ENCODE assay signal across 9 cellular contexts in genomic region chr11:102361100-102362021, GRCh38. TPM values are rescaled to one million over a fixed set of nuclear protein-coding genes. Genes with fewer than 3 reads are reported as not detected.
A peak's percentile ranks its signal among the peaks of the same experiment; 100 is the strongest.
DNase-seq lines count a peak whose midpoint lies in the region; ATAC-seq and TF ChIP-seq lines count a peak whose summit lies in the region.
"Had no signal": no experiment of that assay in that cellular context is flagged by ENCODE, and none has a peak within 500 bp of the region (broad histone marks: within the 10 kb centered on the region; RNA-seq: fewer than 3 reads in every experiment).

No MANE protein-coding gene starts in this region.

- no peak overlapping the region for H3K14ac ChIP-seq in H9 (ENCODE audit: insufficient read depth, low read length)

- H2BK20ac ChIP-seq in H9 (ENCODE audit: low read depth, low read length, poor library complexity, severe bottlenecking), result no peak overlapping the region

- H3K4me1 Mint-ChIP-seq in H9, result 0 out of 4 replicates have a peak, but pooled peaks cover 0 to 6% of the 10 kb centered on the region in 2 experiments

- H4K20me1 ChIP-seq in H9 (ENCODE audit: control insufficient read depth, insufficient read depth, insufficient read length) (no peaks in the 10 kb centered on the region), OCI-LY7 (ENCODE audit: insufficient read depth, low read length) (no peaks in the 10 kb centered on the region)

- no peak overlapping the region for H2BK12ac ChIP-seq in H9 (ENCODE audit: insufficient read length, low read depth, low read length)

- H3K36me3 ChIP-seq in OCI-LY7 (ENCODE audit: insufficient read depth, low read length), result peaks cover 79% of the 10 kb centered on the region
- H3K36me3 ChIP-seq in tibial artery, result peaks cover 58 to 71% (median 63%) of the 10 kb centered on the region in 3 donors

- H3K27ac Mint-ChIP-seq in H9, result peak overlapping the region in 2 of 3 experiments; percentile 27 to 48; a peak in 2 of 7 replicates

- TF ChIP-seq CTCF in H9 (conservative IDR thresholded peaks at IDR 0.05), result no peak
- TF ChIP-seq CTCF in OCI-LY7 (conservative IDR thresholded peaks at IDR 0.05; ENCODE audit: low read length), result no peak
- TF ChIP-seq CTCF in tibial artery (IDR thresholded peaks at IDR 0.05), result no peak

- no CpG with 5 or more reads among the region's 5 CpGs for WGBS in H9 (ENCODE audit: extremely low coverage, insufficient read length, low lambda C conversion rate)

- H3K9me3 Mint-ChIP-seq in H9, result no peaks in the 10 kb centered on the region; a peak in 1 of 5 replicates

- no peak overlapping the region for H2BK5ac ChIP-seq in H9 (ENCODE audit: insufficient read length, low read length)

- no peak overlapping the region for H2BK120ac ChIP-seq in H9 (ENCODE audit: low read depth, low read length, poor library complexity, severe bottlenecking)

- H3K9ac ChIP-seq in H9 (ENCODE audit: extremely low read depth, insufficient read length, low read length), result no peak overlapping the region

- intact Hi-C loops in OCI-LY7 (cut with micrococcal nuclease; ENCODE audit: unreplicated experiment) (no loop called here), left colon (cut with DNase I, micrococcal nuclease) (no loop called here), tibial artery (cut with DNase I; ENCODE audit: low total_unique reads) (no loop called here)

- no peaks in the 10 kb centered on the region for H3K9me2 ChIP-seq in OCI-LY7 (ENCODE audit: insufficient read depth, low read length)

- POLR2A ChIA-PET in OCI-LY7 (lab: Charles Lee), result interaction anchor here (0.7 to 3.7 kb wide), 4 partner anchors 10 to 88 kb away, joined by 3 to 17 read pairs (median 4); no protein-coding TSS in a partner anchor

- DNase-seq in H9 (no peak), OCI-LY7 (ENCODE audit: low spot score) (peak; percentile 62), germinal center (ENCODE audit: low spot score) (peak; percentile 33), HCEC 1CT (no peak), inferior parietal cortex (ENCODE audit: extremely low spot score) (no peak), left colon (no peak), tibial artery (no peak)
- DNase-seq: gastrocnemius medialis had no signal

- no peaks in the 10 kb centered on the region for H3K4me1 ChIP-seq in H9 (ENCODE audit: insufficient read depth, low read length)
- H3K4me1 ChIP-seq in OCI-LY7 (ENCODE audit: insufficient read depth, low read length, poor library complexity, severe bottlenecking), result peaks cover 16% of the 10 kb centered on the region
- peaks cover 0 to 5% (median under 1%) of the 10 kb centered on the region in 4 donors for H3K4me1 ChIP-seq in tibial artery
- H3K4me1 ChIP-seq: gastrocnemius medialis had no signal

- H3K79me1 ChIP-seq in H9 (ENCODE audit: insufficient read depth, low read depth, low read length, poor library complexity, severe bottlenecking), result no peaks in the 10 kb centered on the region

- ATAC-seq in GM18511 (IDR thresholded peaks at IDR 0.05; ENCODE audit: unreplicated experiment) (peak; percentile 99), left colon (no peak)
- ATAC-seq: gastrocnemius medialis had no signal

- no peaks in the 10 kb centered on the region for H3K9me3 ChIP-seq in H9 (ENCODE audit: control insufficient read depth, low read depth, low read length)
- peaks cover 18% of the 10 kb centered on the region; the same call in 1 of the 2 replicates for H3K9me3 ChIP-seq in OCI-LY7 (ENCODE audit: low read length)
- H3K9me3 ChIP-seq in tibial artery, result no peaks in the 10 kb centered on the region
- H3K9me3 ChIP-seq: gastrocnemius medialis had no signal

- no peak overlapping the region for H2AFZ ChIP-seq in H9 (ENCODE audit: low read length)
- no peak overlapping the region for H2AFZ ChIP-seq in OCI-LY7 (ENCODE audit: low read length)

- no peak overlapping the region for H3K4me2 ChIP-seq in H9 (ENCODE audit: insufficient read depth, insufficient read length, low read length)
- peak overlapping the region; percentile 43 for H3K4me2 ChIP-seq in OCI-LY7 (ENCODE audit: low read length)

- no peak overlapping the region for H2AK5ac ChIP-seq in H9 (ENCODE audit: insufficient read length, low read length)

- H3K36me3 Mint-ChIP-seq in H9 (ENCODE audit: insufficient read depth in 1 of 3, low read depth in 3 of 3), result peaks cover 13 to 61% (median 57%) of the 10 kb centered on the region in 3 experiments; a peak in 6 of 7 replicates

- H3K23ac ChIP-seq in H9 (ENCODE audit: insufficient read length, low read depth, low read length), result no peak overlapping the region

- H3K18ac ChIP-seq in H9 (ENCODE audit: insufficient read length, low read depth, low read length), result no peak overlapping the region

- CTCF ChIA-PET in OCI-LY7 (lab: Charles Lee; ENCODE audit: unreplicated experiment), result interaction anchor here (0.6 kb wide), 1 partner anchor 35 kb away, joined by 3 read pairs; no protein-coding TSS in a partner anchor

- no peak overlapping the region for H3K4me3 Mint-ChIP-seq in H9

- H3K79me2 ChIP-seq in H9 (ENCODE audit: insufficient read depth, low read length) (no peaks in the 10 kb centered on the region), OCI-LY7 (ENCODE audit: insufficient read depth, low read depth, low read length) (no peaks in the 10 kb centered on the region)

- H3K27ac ChIP-seq in H9 (ENCODE audit: insufficient read length, low read depth, low read length) (no peak overlapping the region), OCI-LY7 (ENCODE audit: low read depth, low read length, poor library complexity, severe bottlenecking) (no peak overlapping the region), tibial artery (no peak overlapping the region)
- H3K27ac ChIP-seq: gastrocnemius medialis had no signal

- no peak overlapping the region for H3T11ph ChIP-seq in H9 (ENCODE audit: low read length)

- H2BK15ac ChIP-seq in H9 (ENCODE audit: low read depth, low read length), result no peak overlapping the region

- H3K27me3 ChIP-seq in H9 (ENCODE audit: insufficient read depth, low read length) (no peaks in the 10 kb centered on the region), tibial artery (no peaks in the 10 kb centered on the region)
- H3K27me3 ChIP-seq: gastrocnemius medialis had no signal

- H3K4me3 ChIP-seq in OCI-LY7 (ENCODE audit: low read depth, low read length, poor library complexity, severe bottlenecking), result no peak overlapping the region
- H3K4me3 ChIP-seq in tibial artery, result no peak overlapping the region
- H3K4me3 ChIP-seq: gastrocnemius medialis had no signal

- no peaks in the 10 kb centered on the region for H3K23me2 ChIP-seq in H9 (ENCODE audit: insufficient read length, low read depth, low read length, poor library complexity, severe bottlenecking)

- H3K27me3 Mint-ChIP-seq in H9 (ENCODE audit: low read depth), result no peaks in the 10 kb centered on the region

- no TSS peak for BruUV-seq in OCI-LY7 (replicated peaks; lab: Mats Ljungman, UMichigan)

- no peak overlapping the region for H3K4ac ChIP-seq in H9 (ENCODE audit: low read depth, low read length)

- no peak overlapping the region for H3K56ac ChIP-seq in H9 (ENCODE audit: insufficient read length, low read depth, low read length)

- no peak overlapping the region for H4K8ac ChIP-seq in H9 (replicated peaks; ENCODE audit: insufficient read length, low read depth, low read length)

- no peak overlapping the region for H4K91ac ChIP-seq in H9 (ENCODE audit: insufficient read length, low read depth, low read length)

- H4K5ac ChIP-seq in H9 (ENCODE audit: insufficient read length, low read depth, low read length), result no peak overlapping the region

RNA-seq across cellular contexts. Expression of gene BIRC2, which starts 14.3 kb away (rescaled TPM):
- total RNA-seq in H9 (2021) (28.2 and 29.1 TPM in 2 replicates), OCI-LY7 (2022) (36.1 and 40.7 TPM in 2 replicates), left colon (10 to 100 TPM; 46.9 to 50.7 TPM)
- total RNA-seq in OCI-LY7 (2014; rRNA removed; shearing (Covaris generic)), result 32.6 and 38.0 TPM in 2 replicates

RNA-seq across cellular contexts. Expression of gene BIRC3, which starts 44.1 kb away (rescaled TPM):
- total RNA-seq in H9 (2021) (0.04 and 0.18 TPM in 2 replicates), OCI-LY7 (2022) (66.9 and 69.2 TPM in 2 replicates), left colon (10 to 100 TPM; 41.7 to 53.6 TPM)
- total RNA-seq in OCI-LY7 (2014; rRNA removed; shearing (Covaris generic)), result 23.0 and 27.2 TPM in 2 replicates

Comparison
In these comparisons a context has a peak if more than half of its experiments do, and no peak if none do; other contexts are left out.
1. DNase-seq: peak in OCI-LY7 (single experiment) and germinal center (single experiment); none in H9 (single experiment), HCEC 1CT (single experiment), inferior parietal cortex (single experiment), left colon (0 of 2) and tibial artery (0 of 2).
2. RNA of gene BIRC3, which starts 44.1 kb away (total RNA-seq): 23.0 to 69.2 TPM in OCI-LY7 and 41.7 to 53.6 TPM in left colon; 0.04 to 0.18 TPM in H9; every median in the first group is over 10 times any median in the second.